In the genomic region with DNA sequence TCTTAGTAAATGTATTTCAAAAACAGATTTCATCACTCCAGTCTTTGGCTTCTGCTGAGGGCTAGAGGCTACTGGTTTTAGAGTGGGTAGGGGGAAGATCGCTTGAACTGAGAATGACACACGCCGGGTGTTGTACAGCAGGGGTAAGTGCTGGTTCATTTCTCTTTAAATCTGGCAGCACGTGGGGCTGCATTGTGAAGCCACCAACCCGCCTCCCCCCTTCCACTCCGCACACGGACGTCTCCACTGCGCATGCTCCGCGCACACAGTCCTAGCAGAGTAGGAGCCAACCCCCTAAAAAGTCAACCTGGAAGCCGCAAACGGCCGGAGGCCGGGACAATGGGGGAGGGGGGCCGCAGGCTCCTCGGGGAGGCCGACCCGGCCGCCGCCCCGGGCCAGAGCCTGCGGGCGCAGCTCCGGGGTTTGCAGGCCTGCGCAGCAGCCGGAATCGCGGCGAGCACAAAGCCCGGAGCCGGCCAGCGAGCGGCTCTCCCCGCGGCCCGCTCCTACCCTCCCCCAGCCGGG, we compare ENCODE assay signal across 8 cellular contexts. TPM values are rescaled to one million over a fixed set of nuclear protein-coding genes. Genes with fewer than 3 reads are reported as not detected.
DNase-seq lines count a peak whose midpoint lies in the region; ATAC-seq, FAIRE-seq and TF ChIP-seq lines count a peak whose summit lies in the region.

No MANE protein-coding gene starts in this region.

- no peak overlapping the region for H2AFZ ChIP-seq in H1 (ENCODE audit: low read length)

- intact Hi-C loops in CD8-positive, alpha-beta T cell (cut with DNase I, micrococcal nuclease), result loop anchor here (5.0 to 10.0 kb wide), 10 partner anchors 63 to 1773 kb away; a partner anchor contains a TSS

- TF ChIP-seq RAD21 in H1 (IDR thresholded peaks at IDR 0.05 in 1 of 2, conservative IDR thresholded peaks at IDR 0.05 in 1 of 2; ENCODE audit: low read depth in 2 of 2, low read length in 2 of 2), result no peak; a peak in 1 of 4 replicates

- peak; percentile 87 for FAIRE-seq in HTR-8/SVneo (lab: Jason Lieb, UNC)
- no peak for FAIRE-seq in H1 (lab: Jason Lieb, UNC)

- peaks cover 30% of the 10 kb centered on the region for H3K4me1 ChIP-seq in CD8-positive, alpha-beta T cell (ENCODE audit: insufficient read depth, low read length)
- H3K4me1 ChIP-seq in H1 (replicated peaks in 1 of 4; ENCODE audit: control insufficient read depth in 3 of 4, insufficient read depth in 4 of 4, low read length in 3 of 4), result peaks cover 0 to 5% (median 2%) of the 10 kb centered on the region in 4 experiments; a peak in 2 of 7 replicates

- WGBS in H1 (ENCODE audit: extremely low coverage in 1 of 2, insufficient coverage in 1 of 2, insufficient read length in 1 of 2, insufficient replicate concordance in 2 of 2, low coverage in 1 of 2, low lambda C conversion rate in 2 of 2, missing lambda C conversion rate in 1 of 2), 2 experiments, result 0% methylated on average over 37 of the region's 38 CpGs; no CpG with 5 or more reads in 1 of the 2 experiments

- POLR2A ChIA-PET in CD8-positive, alpha-beta T cell (lab: Charles Lee), result interaction anchor here (1.5 to 1.8 kb wide), 3 partner anchors 9 to 221 kb away, joined by 4 to 8 read pairs (median 5); a partner anchor contains a TSS
- POLR2A ChIA-PET in H1 (lab: Charles Lee; ENCODE audit: partially characterized antibody), result interaction anchor here (0.6 to 4.4 kb wide), 20 partner anchors 10 to 493 kb away, joined by 3 to 45 read pairs (median 4); no protein-coding TSS in a partner anchor

- no peak overlapping the region for H3K14ac ChIP-seq in H1 (ENCODE audit: insufficient read length)

- peaks cover 28% of the 10 kb centered on the region for H3K4me1 Mint-ChIP-seq in CD8-positive, alpha-beta T cell (ENCODE audit: low read depth)
- H3K4me1 Mint-ChIP-seq in activated CD8-positive, alpha-beta memory T cell treated with anti-CD3 and anti-CD28 coated beads, Interleukin-2, amount 10 ng/mL, durations not matched to agents 7 days and 5 days, result peaks cover 37% of the 10 kb centered on the region
- H3K4me1 Mint-ChIP-seq in memory B cell, result peaks cover 19% of the 10 kb centered on the region

- H3K9me3 Mint-ChIP-seq in CD8-positive, alpha-beta T cell, result no peaks in the 10 kb centered on the region
- no peaks in the 10 kb centered on the region for H3K9me3 Mint-ChIP-seq in activated CD8-positive, alpha-beta memory T cell treated with anti-CD3 and anti-CD28 coated beads, Interleukin-2, amount 10 ng/mL, durations not matched to agents 7 days and 5 days (ENCODE audit: low read depth)
- no peaks in the 10 kb centered on the region for H3K9me3 Mint-ChIP-seq in memory B cell

- TF ChIP-seq CTCF in CD8-positive, alpha-beta T cell (IDR thresholded peaks at IDR 0.05), result no peak
- TF ChIP-seq CTCF in GM20000 (IDR thresholded peaks at IDR 0.05; ENCODE audit: extremely low read depth, missing control alignments), result no peak
- TF ChIP-seq CTCF in H1 (IDR thresholded peaks at IDR 0.05; ENCODE audit: control extremely low read depth in 1 of 3, insufficient read depth in 1 of 3, low read depth in 1 of 3, low read length in 3 of 3), result no peak

- peak overlapping the region; percentile 82 for H2BK5ac ChIP-seq in H1 (ENCODE audit: low read depth, low read length)

- H3K27me3 Mint-ChIP-seq in CD8-positive, alpha-beta T cell (ENCODE audit: low read depth), result no peaks in the 10 kb centered on the region
- no peaks in the 10 kb centered on the region for H3K27me3 Mint-ChIP-seq in activated CD8-positive, alpha-beta memory T cell treated with anti-CD3 and anti-CD28 coated beads, Interleukin-2, amount 10 ng/mL, durations not matched to agents 7 days and 5 days
- no peaks in the 10 kb centered on the region for H3K27me3 Mint-ChIP-seq in memory B cell

- no peak overlapping the region for H2AK5ac ChIP-seq in H1 (ENCODE audit: low read depth, low read length)

- peaks cover 4 to 11% of the 10 kb centered on the region in 2 experiments for H4K20me1 ChIP-seq in H1 (replicated peaks in 1 of 2; ENCODE audit: control insufficient read depth in 1 of 2, insufficient read depth in 2 of 2, low read length in 2 of 2)

- CTCF ChIA-PET in CD8-positive, alpha-beta T cell (lab: Charles Lee), result interaction anchor here (1.1 to 1.4 kb wide), 2 partner anchors 48 to 159 kb away, joined by 3 to 4 read pairs; no protein-coding TSS in a partner anchor
- CTCF ChIA-PET in activated CD8-positive, alpha-beta memory T cell treated with anti-CD3 and anti-CD28 coated beads, Interleukin-2, amount 10 ng/mL, durations not matched to agents 7 days and 5 days (lab: Charles Lee), result interaction anchor here (1.2 to 2.4 kb wide), 4 partner anchors 10 to 149 kb away, joined by 3 to 8 read pairs (median 4); no protein-coding TSS in a partner anchor
- CTCF ChIA-PET in H1 (lab: Charles Lee; ENCODE audit: partially characterized antibody), result interaction anchor here (1.2 kb wide), 1 partner anchor 11 kb away, joined by 3 read pairs; no protein-coding TSS in a partner anchor

- H3K56ac ChIP-seq in H1 (replicated peaks; ENCODE audit: insufficient read length, low read depth, low read length), result peak overlapping the region; percentile 63

- peak; percentile 53 for ATAC-seq in CD8-positive, alpha-beta T cell
- peak; percentile 65 for ATAC-seq in activated CD8-positive, alpha-beta memory T cell treated with anti-CD3 and anti-CD28 coated beads, Interleukin-2, amount 10 ng/mL, durations not matched to agents 7 days and 5 days
- peak; percentile 63 for ATAC-seq in memory B cell (ENCODE audit: low read depth)

- H2BK12ac ChIP-seq in H1 (ENCODE audit: low read depth, low read length), result peak overlapping the region; percentile 85; the same call in 1 of the 2 replicates

- H3K36me3 ChIP-seq in CD8-positive, alpha-beta T cell (ENCODE audit: insufficient read depth, low read length), result no peaks in the 10 kb centered on the region
- peaks cover 0 to 7% (median 0%) of the 10 kb centered on the region in 4 experiments; a peak in 2 of 8 replicates for H3K36me3 ChIP-seq in H1 (ENCODE audit: control insufficient read depth in 2 of 4, insufficient read depth in 4 of 4, low read length in 3 of 4)

- no peak overlapping the region for H2BK120ac ChIP-seq in H1 (replicated peaks; ENCODE audit: low read depth, low read length)

- no peaks in the 10 kb centered on the region for H3K9me3 ChIP-seq in CD8-positive, alpha-beta T cell (ENCODE audit: low read length)
- no peaks in the 10 kb centered on the region for H3K9me3 ChIP-seq in H1 (ENCODE audit: insufficient read depth in 2 of 2, low read depth in 1 of 2, low read length in 1 of 2)

- peaks cover 15% of the 10 kb centered on the region for H3K36me3 Mint-ChIP-seq in CD8-positive, alpha-beta T cell
- H3K36me3 Mint-ChIP-seq in activated CD8-positive, alpha-beta memory T cell treated with anti-CD3 and anti-CD28 coated beads, Interleukin-2, amount 10 ng/mL, durations not matched to agents 7 days and 5 days, result peaks cover 19% of the 10 kb centered on the region
- H3K36me3 Mint-ChIP-seq in memory B cell, result peaks cover 3% of the 10 kb centered on the region

- H2BK20ac ChIP-seq in H1 (ENCODE audit: low read length), result no peak overlapping the region

- H3K9ac ChIP-seq in H1 (replicated peaks in 1 of 4; ENCODE audit: extremely low read depth in 1 of 4, low read depth in 3 of 4, low read length in 3 of 4), result peak overlapping the region; percentile 87 to 97 (median 92)

- H2BK15ac ChIP-seq in H1 (ENCODE audit: low read length), result no peak overlapping the region

- peak overlapping the region; percentile 90; the same call in 1 of the 2 replicates for H3K18ac ChIP-seq in H1 (ENCODE audit: extremely low read depth, low read length)

- H3K4ac ChIP-seq in H1 (replicated peaks; ENCODE audit: insufficient read length, low read depth, low read length), result no peak overlapping the region

- H3K79me1 ChIP-seq in H1 (ENCODE audit: low read depth, low read length), result no peaks in the 10 kb centered on the region; the same call in 1 of the 2 replicates

- no peak overlapping the region for H3K23ac ChIP-seq in H1 (ENCODE audit: insufficient read length)

- peak overlapping the region; percentile 94 for H3K4me3 Mint-ChIP-seq in CD8-positive, alpha-beta T cell
- H3K4me3 Mint-ChIP-seq in activated CD8-positive, alpha-beta memory T cell treated with anti-CD3 and anti-CD28 coated beads, Interleukin-2, amount 10 ng/mL, durations not matched to agents 7 days and 5 days, result peak overlapping the region; percentile 84
- H3K4me3 Mint-ChIP-seq in memory B cell, result peak overlapping the region; percentile 89

- peak overlapping the region; percentile 96 for H3K27ac Mint-ChIP-seq in CD8-positive, alpha-beta T cell
- peak overlapping the region; percentile 86 for H3K27ac Mint-ChIP-seq in activated CD8-positive, alpha-beta memory T cell treated with anti-CD3 and anti-CD28 coated beads, Interleukin-2, amount 10 ng/mL, durations not matched to agents 7 days and 5 days
- H3K27ac Mint-ChIP-seq in memory B cell, result peak overlapping the region; percentile 86

- peak overlapping the region; percentile 89 for H4K5ac ChIP-seq in H1 (ENCODE audit: insufficient read length, low read depth, low read length)

- peak overlapping the region; percentile 40 for H4K91ac ChIP-seq in H1 (replicated peaks; ENCODE audit: insufficient read length, low read length)

- TF ChIP-seq POLR2A in H1 (IDR thresholded peaks at IDR 0.05; ENCODE audit: control extremely low read depth in 1 of 2, low read depth in 2 of 2, low read length in 2 of 2), result peak in 1 of 2 experiments; percentile 94; a peak in 2 of 3 replicates

- H3K27ac ChIP-seq in CD8-positive, alpha-beta T cell (ENCODE audit: low read depth, low read length), result peak overlapping the region; percentile 70
- peak overlapping the region; percentile 85; the same call in 1 of the 2 replicates for H3K27ac ChIP-seq in H1 (ENCODE audit: low read depth, low read length)

- H4K8ac ChIP-seq in H1 (ENCODE audit: extremely low read depth, insufficient read depth, low read length), result peak overlapping the region; percentile 99

- no peak for TF ChIP-seq EP300 in H1 (IDR thresholded peaks at IDR 0.05; ENCODE audit: borderline replicate concordance in 1 of 2, low read depth in 2 of 2, low read length in 2 of 2)

- H3K79me2 ChIP-seq in H1 (ENCODE audit: control insufficient read depth in 1 of 2, insufficient read depth in 2 of 2, low read length in 2 of 2), result peaks cover 39 to 62% of the 10 kb centered on the region in 2 experiments

- H3K4me2 ChIP-seq in H1 (ENCODE audit: insufficient read depth in 1 of 2, low read depth in 2 of 2, low read length in 2 of 2), result peak overlapping the region; percentile 70 to 97

- H3K27me3 ChIP-seq in CD8-positive, alpha-beta T cell (ENCODE audit: insufficient read depth, low read length), result no peaks in the 10 kb centered on the region
- H3K27me3 ChIP-seq in H1 (replicated peaks in 1 of 4; ENCODE audit: control insufficient read depth in 3 of 4, extremely low read depth in 1 of 4, insufficient read depth in 3 of 4, low read length in 3 of 4), result no peaks in the 10 kb centered on the region

- peak; percentile 74 to 91 (median 85) for DNase-seq in CD8-positive, alpha-beta T cell
- DNase-seq in GM20000 (ENCODE audit: low spot score) (peak; percentile 93), HTR-8/SVneo (ENCODE audit: insufficient read length, low spot score) (peak; percentile 95), NOMO-1 (lab: John Stamatoyannopoulos, UW; ENCODE audit: unreplicated experiment in 2 of 2) (peak; percentile 90 to 93), H1 (ENCODE audit: low read depth in 1 of 2, low spot score in 2 of 2) (peak; percentile 83 to 86), memory B cell (ENCODE audit: low spot score in 2 of 2) (peak; percentile 76 to 80)
- peak; percentile 95 for DNase-seq in activated CD8-positive, alpha-beta memory T cell treated with anti-CD3 and anti-CD28 coated beads, Interleukin-2, amount 10 ng/mL, durations not matched to agents 7 days and 5 days
- peak; percentile 77 to 86 (median 84) for DNase-seq in stimulated activated CD4-positive, alpha-beta T cell treated with anti-CD3 and anti-CD28 coated beads, TNF-alpha, amount 100 ng/mL, for 48 hours (ENCODE audit: low read depth in 3 of 3)

- peaks cover 5% of the 10 kb centered on the region; the same call in 1 of the 2 replicates for H3K23me2 ChIP-seq in H1 (ENCODE audit: low read depth, low read length)

- H3K4me3 ChIP-seq in CD8-positive, alpha-beta T cell (ENCODE audit: low read depth, low read length), result peak overlapping the region; percentile 64
- peak overlapping the region; percentile 77 to 98 (median 82) for H3K4me3 ChIP-seq in H1 (ENCODE audit: extremely low read depth in 1 of 4, insufficient read depth in 2 of 4, low read depth in 3 of 4, low read length in 4 of 4)

RNA-seq across cellular contexts. Expression of a gene that starts 1.3 kb away (rescaled TPM):
- 10 to 100 TPM; 65.8 to 68.0 TPM for total RNA-seq in CD8-positive, alpha-beta T cell
- 10 to 100 TPM; 77.1 to 83.0 TPM for total RNA-seq in activated CD8-positive, alpha-beta memory T cell treated with anti-CD3 and anti-CD28 coated beads, Interleukin-2, amount 10 ng/mL, durations not matched to agents 7 days and 5 days
- 168 and 170 TPM in 2 replicates for total RNA-seq in H1 (2021; fragmentation: NEBNext Ultra II Directional; extraction: Animal tissue kit (Norgen Biotek cat#: 25700))
- 57.8 and 73.9 TPM in 2 replicates for polyA plus RNA-seq in H1 (2011; rRNA removed)
- polyA plus RNA-seq in H1 (2011; cell fraction: cytosol; rRNA removed), result 76.4 TPM
- 44.5 TPM for polyA plus RNA-seq in H1 (2011; cell fraction: nucleus; rRNA removed)
- polyA plus RNA-seq in H1 (2012, experiment 1 of 2), result 74.2 to 100 TPM (median 93.0 TPM) in 4 replicates
- 39.9 TPM for polyA plus RNA-seq in H1 (2012, experiment 2 of 2)
- polyA plus RNA-seq in H1 (2013, experiment 1 of 2), result 88.5 TPM
- polyA plus RNA-seq in H1 (2013, experiment 2 of 2), result 88.7 TPM
- polyA minus RNA-seq in H1 (2011; rRNA and poly(A)+ RNA removed), result 55.5 and 68.1 TPM in 2 replicates
- polyA minus RNA-seq in H1 (2011; cell fraction: cytosol; rRNA and poly(A)+ RNA removed), result 94.1 TPM
- 74.8 TPM for polyA minus RNA-seq in H1 (2011; cell fraction: nucleus; rRNA and poly(A)+ RNA removed)

Comparison
In these comparisons a context has a peak if more than half of its experiments do, and no peak if none do; other contexts are left out.
1. Peak in every context shown above with its lines: DNase-seq, ATAC-seq, H3K4me3 ChIP-seq and H3K27ac ChIP-seq.